1 cellular context compared by ENCODE assay signal in the genomic region with DNA sequence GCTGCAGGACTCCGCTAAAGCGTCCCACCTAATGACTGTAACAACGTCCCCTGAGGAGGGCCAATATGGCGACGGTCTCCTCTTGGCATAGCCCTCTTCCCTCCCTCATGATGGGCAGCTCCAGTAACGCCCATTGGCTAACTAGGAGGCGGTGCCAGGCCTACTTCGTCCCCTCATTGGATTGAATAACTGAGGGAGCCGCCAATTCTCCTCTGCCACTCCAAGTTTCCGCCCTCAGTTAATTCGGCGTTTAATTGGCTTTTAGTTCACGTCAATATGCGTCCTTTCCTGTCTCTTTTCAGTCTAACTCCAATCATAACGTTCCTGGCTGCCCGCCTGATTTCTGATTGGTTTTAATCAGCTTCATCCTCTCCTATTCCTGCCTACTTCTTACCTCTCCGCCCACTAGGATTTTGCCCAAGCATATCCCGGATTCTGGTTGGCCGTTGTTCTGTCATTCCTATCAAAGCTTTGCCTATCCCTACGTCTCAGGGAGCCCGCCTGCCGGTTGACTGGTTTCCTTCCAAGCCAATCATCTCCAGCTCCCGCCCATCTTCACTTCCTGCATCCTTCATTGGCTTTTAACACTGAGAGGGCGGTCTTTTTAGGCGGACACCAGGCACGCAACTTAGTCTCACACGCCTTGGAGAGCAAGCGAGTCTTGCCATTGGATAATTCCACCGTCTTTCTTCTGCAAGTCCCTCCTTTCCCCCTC.
TF ChIP-seq lines count a peak whose summit lies in the region.

No MANE protein-coding gene starts in this region.

TF ChIP-seq in K562, 482 proteins besides CTCF, POLR2A, EP300 and RAD21 (continued from another document and continues in another):
- TF ChIP-seq, protein P1, sequence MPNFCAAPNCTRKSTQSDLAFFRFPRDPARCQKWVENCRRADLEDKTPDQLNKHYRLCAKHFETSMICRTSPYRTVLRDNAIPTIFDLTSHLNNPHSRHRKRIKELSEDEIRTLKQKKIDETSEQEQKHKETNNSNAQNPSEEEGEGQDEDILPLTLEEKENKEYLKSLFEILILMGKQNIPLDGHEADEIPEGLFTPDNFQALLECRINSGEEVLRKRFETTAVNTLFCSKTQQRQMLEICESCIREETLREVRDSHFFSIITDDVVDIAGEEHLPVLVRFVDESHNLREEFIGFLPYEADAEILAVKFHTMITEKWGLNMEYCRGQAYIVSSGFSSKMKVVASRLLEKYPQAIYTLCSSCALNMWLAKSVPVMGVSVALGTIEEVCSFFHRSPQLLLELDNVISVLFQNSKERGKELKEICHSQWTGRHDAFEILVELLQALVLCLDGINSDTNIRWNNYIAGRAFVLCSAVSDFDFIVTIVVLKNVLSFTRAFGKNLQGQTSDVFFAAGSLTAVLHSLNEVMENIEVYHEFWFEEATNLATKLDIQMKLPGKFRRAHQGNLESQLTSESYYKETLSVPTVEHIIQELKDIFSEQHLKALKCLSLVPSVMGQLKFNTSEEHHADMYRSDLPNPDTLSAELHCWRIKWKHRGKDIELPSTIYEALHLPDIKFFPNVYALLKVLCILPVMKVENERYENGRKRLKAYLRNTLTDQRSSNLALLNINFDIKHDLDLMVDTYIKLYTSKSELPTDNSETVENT (CRISPR knock-in tag; IDR thresholded peaks at IDR 0.05), result peak; percentile 92
- TF ChIP-seq ZNF232 (CRISPR knock-in tag; IDR thresholded peaks at IDR 0.05) (no peak), MYBL2 (IDR thresholded peaks at IDR 0.05; ENCODE audit: low read depth) (no peak), MYBL2 (CRISPR knock-in tag; IDR thresholded peaks at IDR 0.05; ENCODE audit: borderline replicate concordance) (no peak), FOXA1 (IDR thresholded peaks at IDR 0.05; ENCODE audit: borderline replicate concordance) (no peak), RBM14 (IDR thresholded peaks at IDR 0.05; ENCODE audit: borderline replicate concordance, insufficient read depth, low read depth, low read length) (no peak), ZNF274 (IDR thresholded peaks at IDR 0.05; ENCODE audit: borderline replicate concordance, low read depth, low read length) (no peak), GATAD2A (IDR thresholded peaks at IDR 0.05) (no peak), SMARCB1 (IDR thresholded peaks at IDR 0.05; ENCODE audit: insufficient read length, low read depth) (no peak), NELFE (IDR thresholded peaks at IDR 0.05; ENCODE audit: insufficient read depth, insufficient read length) (no peak), ZFP36 (IDR thresholded peaks at IDR 0.05; ENCODE audit: low read depth, low read length, partially characterized antibody) (no peak), POLR3G (IDR thresholded peaks at IDR 0.05; ENCODE audit: extremely low read depth, insufficient read length, insufficient replicate concordance) (no peak), SP2 (IDR thresholded peaks at IDR 0.05; ENCODE audit: extremely low read depth, low read depth, low read length, poor library complexity, severe bottlenecking) (peak; percentile 89), MCM7 (IDR thresholded peaks at IDR 0.05) (no peak), SIN3A (IDR thresholded peaks at IDR 0.05; ENCODE audit: borderline replicate concordance in 2 of 2, control insufficient read depth in 1 of 2, low read depth in 2 of 2, low read length in 2 of 2) (no peak), HOXB6 (CRISPR knock-in tag; IDR thresholded peaks at IDR 0.05; ENCODE audit: borderline replicate concordance) (no peak), ZNF197 (CRISPR knock-in tag; IDR thresholded peaks at IDR 0.05; ENCODE audit: low read depth) (no peak), CBX1 (IDR thresholded peaks at IDR 0.05; ENCODE audit: low read depth) (no peak), ELF4 (CRISPR knock-in tag; IDR thresholded peaks at IDR 0.05) (no peak), MEF2D (tag; conservative IDR thresholded peaks at IDR 0.05; ENCODE audit: low read depth) (no peak), PPARD (CRISPR knock-in tag; IDR thresholded peaks at IDR 0.05) (no peak), ZNF561 (CRISPR knock-in tag; conservative IDR thresholded peaks at IDR 0.05) (no peak), MECOM (CRISPR knock-in tag; IDR thresholded peaks at IDR 0.05) (no peak), ZNF766 (CRISPR knock-in tag; conservative IDR thresholded peaks at IDR 0.05) (no peak), ETV5 (CRISPR knock-in tag; IDR thresholded peaks at IDR 0.05; ENCODE audit: low read depth) (0 out of 2 replicates have a peak, but pooled peaks have one; percentile 31), ZNF584 (CRISPR knock-in tag; IDR thresholded peaks at IDR 0.05; ENCODE audit: low read depth) (no peak), PHF21A (IDR thresholded peaks at IDR 0.05; ENCODE audit: borderline replicate concordance, low read depth) (no peak), TSC22D4 (tag; IDR thresholded peaks at IDR 0.05) (no peak), HMG20A (CRISPR knock-in tag; conservative IDR thresholded peaks at IDR 0.05) (no peak), ZNF830 (CRISPR knock-in tag; IDR thresholded peaks at IDR 0.05) (no peak), PCBP2 (IDR thresholded peaks at IDR 0.05; ENCODE audit: low read depth, low read length, poor library complexity, severe bottlenecking) (no peak), RUNX1 (IDR thresholded peaks at IDR 0.05; ENCODE audit: low read depth) (no peak), SRSF1 (IDR thresholded peaks at IDR 0.05; ENCODE audit: low read depth, low read length) (no peak), ZNF3 (CRISPR knock-in tag; IDR thresholded peaks at IDR 0.05) (no peak), SRSF9 (IDR thresholded peaks at IDR 0.05; ENCODE audit: borderline replicate concordance, low read depth, low read length) (no peak), TRIM24 (IDR thresholded peaks at IDR 0.05) (no peak), RBFOX2 (IDR thresholded peaks at IDR 0.05; ENCODE audit: low read depth, low read length) (no peak), RBM17 (IDR thresholded peaks at IDR 0.05; ENCODE audit: borderline replicate concordance, low read depth, low read length) (no peak)
- TF ChIP-seq, protein P2, sequence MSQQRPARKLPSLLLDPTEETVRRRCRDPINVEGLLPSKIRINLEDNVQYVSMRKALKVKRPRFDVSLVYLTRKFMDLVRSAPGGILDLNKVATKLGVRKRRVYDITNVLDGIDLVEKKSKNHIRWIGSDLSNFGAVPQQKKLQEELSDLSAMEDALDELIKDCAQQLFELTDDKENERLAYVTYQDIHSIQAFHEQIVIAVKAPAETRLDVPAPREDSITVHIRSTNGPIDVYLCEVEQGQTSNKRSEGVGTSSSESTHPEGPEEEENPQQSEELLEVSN (IDR thresholded peaks at IDR 0.05; ENCODE audit: borderline replicate concordance in 1 of 2, extremely low read depth in 1 of 2, insufficient read depth in 1 of 2, insufficient read length in 1 of 2, low read depth in 1 of 2, low read length in 1 of 2, poor library complexity in 1 of 2, severe bottlenecking in 1 of 2), result peak; percentile 94 to 97
- TF ChIP-seq, protein P3, sequence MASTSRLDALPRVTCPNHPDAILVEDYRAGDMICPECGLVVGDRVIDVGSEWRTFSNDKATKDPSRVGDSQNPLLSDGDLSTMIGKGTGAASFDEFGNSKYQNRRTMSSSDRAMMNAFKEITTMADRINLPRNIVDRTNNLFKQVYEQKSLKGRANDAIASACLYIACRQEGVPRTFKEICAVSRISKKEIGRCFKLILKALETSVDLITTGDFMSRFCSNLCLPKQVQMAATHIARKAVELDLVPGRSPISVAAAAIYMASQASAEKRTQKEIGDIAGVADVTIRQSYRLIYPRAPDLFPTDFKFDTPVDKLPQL (IDR thresholded peaks at IDR 0.05; ENCODE audit: extremely low read depth, insufficient read length), result peak; percentile 19
- TF ChIP-seq, protein P4, sequence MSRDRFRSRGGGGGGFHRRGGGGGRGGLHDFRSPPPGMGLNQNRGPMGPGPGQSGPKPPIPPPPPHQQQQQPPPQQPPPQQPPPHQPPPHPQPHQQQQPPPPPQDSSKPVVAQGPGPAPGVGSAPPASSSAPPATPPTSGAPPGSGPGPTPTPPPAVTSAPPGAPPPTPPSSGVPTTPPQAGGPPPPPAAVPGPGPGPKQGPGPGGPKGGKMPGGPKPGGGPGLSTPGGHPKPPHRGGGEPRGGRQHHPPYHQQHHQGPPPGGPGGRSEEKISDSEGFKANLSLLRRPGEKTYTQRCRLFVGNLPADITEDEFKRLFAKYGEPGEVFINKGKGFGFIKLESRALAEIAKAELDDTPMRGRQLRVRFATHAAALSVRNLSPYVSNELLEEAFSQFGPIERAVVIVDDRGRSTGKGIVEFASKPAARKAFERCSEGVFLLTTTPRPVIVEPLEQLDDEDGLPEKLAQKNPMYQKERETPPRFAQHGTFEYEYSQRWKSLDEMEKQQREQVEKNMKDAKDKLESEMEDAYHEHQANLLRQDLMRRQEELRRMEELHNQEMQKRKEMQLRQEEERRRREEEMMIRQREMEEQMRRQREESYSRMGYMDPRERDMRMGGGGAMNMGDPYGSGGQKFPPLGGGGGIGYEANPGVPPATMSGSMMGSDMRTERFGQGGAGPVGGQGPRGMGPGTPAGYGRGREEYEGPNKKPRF (IDR thresholded peaks at IDR 0.05; ENCODE audit: low read depth, low read length), result no peak
- TF ChIP-seq, protein P5, sequence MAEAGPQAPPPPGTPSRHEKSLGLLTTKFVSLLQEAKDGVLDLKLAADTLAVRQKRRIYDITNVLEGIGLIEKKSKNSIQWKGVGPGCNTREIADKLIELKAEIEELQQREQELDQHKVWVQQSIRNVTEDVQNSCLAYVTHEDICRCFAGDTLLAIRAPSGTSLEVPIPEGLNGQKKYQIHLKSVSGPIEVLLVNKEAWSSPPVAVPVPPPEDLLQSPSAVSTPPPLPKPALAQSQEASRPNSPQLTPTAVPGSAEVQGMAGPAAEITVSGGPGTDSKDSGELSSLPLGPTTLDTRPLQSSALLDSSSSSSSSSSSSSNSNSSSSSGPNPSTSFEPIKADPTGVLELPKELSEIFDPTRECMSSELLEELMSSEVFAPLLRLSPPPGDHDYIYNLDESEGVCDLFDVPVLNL (CRISPR knock-in tag; IDR thresholded peaks at IDR 0.05; ENCODE audit: low read depth), result no peak
- TF ChIP-seq, protein P6, sequence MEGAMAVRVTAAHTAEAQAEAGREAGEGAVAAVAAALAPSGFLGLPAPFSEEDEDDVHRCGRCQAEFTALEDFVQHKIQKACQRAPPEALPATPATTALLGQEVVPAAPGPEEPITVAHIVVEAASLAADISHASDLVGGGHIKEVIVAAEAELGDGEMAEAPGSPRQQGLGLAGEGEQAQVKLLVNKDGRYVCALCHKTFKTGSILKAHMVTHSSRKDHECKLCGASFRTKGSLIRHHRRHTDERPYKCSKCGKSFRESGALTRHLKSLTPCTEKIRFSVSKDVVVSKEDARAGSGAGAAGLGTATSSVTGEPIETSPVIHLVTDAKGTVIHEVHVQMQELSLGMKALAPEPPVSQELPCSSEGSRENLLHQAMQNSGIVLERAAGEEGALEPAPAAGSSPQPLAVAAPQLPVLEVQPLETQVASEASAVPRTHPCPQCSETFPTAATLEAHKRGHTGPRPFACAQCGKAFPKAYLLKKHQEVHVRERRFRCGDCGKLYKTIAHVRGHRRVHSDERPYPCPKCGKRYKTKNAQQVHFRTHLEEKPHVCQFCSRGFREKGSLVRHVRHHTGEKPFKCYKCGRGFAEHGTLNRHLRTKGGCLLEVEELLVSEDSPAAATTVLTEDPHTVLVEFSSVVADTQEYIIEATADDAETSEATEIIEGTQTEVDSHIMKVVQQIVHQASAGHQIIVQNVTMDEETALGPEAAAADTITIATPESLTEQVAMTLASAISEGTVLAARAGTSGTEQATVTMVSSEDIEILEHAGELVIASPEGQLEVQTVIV (CRISPR knock-in tag; IDR thresholded peaks at IDR 0.05; ENCODE audit: borderline replicate concordance), result no peak
- TF ChIP-seq, protein P7, sequence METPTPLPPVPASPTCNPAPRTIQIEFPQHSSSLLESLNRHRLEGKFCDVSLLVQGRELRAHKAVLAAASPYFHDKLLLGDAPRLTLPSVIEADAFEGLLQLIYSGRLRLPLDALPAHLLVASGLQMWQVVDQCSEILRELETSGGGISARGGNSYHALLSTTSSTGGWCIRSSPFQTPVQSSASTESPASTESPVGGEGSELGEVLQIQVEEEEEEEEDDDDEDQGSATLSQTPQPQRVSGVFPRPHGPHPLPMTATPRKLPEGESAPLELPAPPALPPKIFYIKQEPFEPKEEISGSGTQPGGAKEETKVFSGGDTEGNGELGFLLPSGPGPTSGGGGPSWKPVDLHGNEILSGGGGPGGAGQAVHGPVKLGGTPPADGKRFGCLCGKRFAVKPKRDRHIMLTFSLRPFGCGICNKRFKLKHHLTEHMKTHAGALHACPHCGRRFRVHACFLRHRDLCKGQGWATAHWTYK (CRISPR knock-in tag; IDR thresholded peaks at IDR 0.05), result no peak
- TF ChIP-seq, protein P8, sequence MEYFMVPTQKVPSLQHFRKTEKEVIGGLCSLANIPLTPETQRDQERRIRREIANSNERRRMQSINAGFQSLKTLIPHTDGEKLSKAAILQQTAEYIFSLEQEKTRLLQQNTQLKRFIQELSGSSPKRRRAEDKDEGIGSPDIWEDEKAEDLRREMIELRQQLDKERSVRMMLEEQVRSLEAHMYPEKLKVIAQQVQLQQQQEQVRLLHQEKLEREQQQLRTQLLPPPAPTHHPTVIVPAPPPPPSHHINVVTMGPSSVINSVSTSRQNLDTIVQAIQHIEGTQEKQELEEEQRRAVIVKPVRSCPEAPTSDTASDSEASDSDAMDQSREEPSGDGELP (CRISPR knock-in tag; IDR thresholded peaks at IDR 0.05; ENCODE audit: borderline replicate concordance), result peak; percentile 53; the same call in 1 of the 2 replicates
- TF ChIP-seq, protein P9, sequence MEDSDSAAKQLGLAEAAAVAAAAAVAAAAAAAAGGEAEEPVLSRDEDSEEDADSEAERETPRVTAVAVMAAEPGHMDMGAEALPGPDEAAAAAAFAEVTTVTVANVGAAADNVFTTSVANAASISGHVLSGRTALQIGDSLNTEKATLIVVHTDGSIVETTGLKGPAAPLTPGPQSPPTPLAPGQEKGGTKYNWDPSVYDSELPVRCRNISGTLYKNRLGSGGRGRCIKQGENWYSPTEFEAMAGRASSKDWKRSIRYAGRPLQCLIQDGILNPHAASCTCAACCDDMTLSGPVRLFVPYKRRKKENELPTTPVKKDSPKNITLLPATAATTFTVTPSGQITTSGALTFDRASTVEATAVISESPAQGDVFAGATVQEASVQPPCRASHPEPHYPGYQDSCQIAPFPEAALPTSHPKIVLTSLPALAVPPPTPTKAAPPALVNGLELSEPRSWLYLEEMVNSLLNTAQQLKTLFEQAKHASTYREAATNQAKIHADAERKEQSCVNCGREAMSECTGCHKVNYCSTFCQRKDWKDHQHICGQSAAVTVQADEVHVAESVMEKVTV (CRISPR knock-in tag; IDR thresholded peaks at IDR 0.05), result no peak
